Comparison of ENCODE assay signal across 8 cellular contexts in the genomic region with DNA sequence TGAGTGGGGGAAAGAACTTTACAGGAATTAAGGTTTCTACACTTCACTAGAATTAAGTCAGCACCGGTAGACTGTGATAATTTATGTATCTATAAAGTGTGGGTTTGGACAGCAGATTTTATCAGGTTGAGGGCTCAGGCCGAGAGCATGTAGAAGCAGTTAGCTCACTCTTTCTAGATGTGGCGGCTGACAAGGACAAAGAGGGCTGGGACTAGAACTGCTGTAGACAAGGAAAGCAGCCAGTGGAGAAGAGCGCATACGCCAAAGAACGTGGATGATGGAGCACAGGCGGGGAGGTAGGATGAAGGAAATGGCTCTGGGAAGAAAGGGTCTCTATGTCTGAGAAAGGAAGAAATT. TPM values are rescaled to one million over a fixed set of nuclear protein-coding genes. Genes with fewer than 3 reads are reported as not detected.
DNase-seq lines count a peak whose midpoint lies in the region; ATAC-seq and FAIRE-seq lines count a peak whose summit lies in the region.

No MANE protein-coding gene starts in this region.

- H3K27ac Mint-ChIP-seq in activated naive CD8-positive, alpha-beta T cell treated with anti-CD3 and anti-CD28 coated beads for 36 hours = peak overlapping the region; percentile 96

- peak; percentile 28 for DNase-seq in Ammon's horn (ENCODE audit: low spot score)
- DNase-seq in NCI-H146 (lab: John Stamatoyannopoulos, UW) = peak; percentile 59
- DNase-seq in activated naive CD8-positive, alpha-beta T cell treated with anti-CD3 and anti-CD28 coated beads for 36 hours = no peak
- peak; percentile 9 for DNase-seq in iPS DF 4.7 (ENCODE audit: extremely low read depth, low spot score)
- DNase-seq in stimulated activated CD4-positive, alpha-beta T cell treated with anti-CD3 and anti-CD28 coated beads, Interleukin-2, amount 100 ng/mL, for 24 hours = peak; percentile 18 to 38
- no peak for DNase-seq in urothelium cell line (ENCODE audit: low spot score)

- no peak for FAIRE-seq in urothelium cell line (lab: Jason Lieb, UNC)

- H3K27me3 Mint-ChIP-seq in activated naive CD8-positive, alpha-beta T cell treated with anti-CD3 and anti-CD28 coated beads for 36 hours = peaks cover 7% of the 10 kb centered on the region

- peaks cover 33% of the 10 kb centered on the region for H3K4me1 Mint-ChIP-seq in activated naive CD8-positive, alpha-beta T cell treated with anti-CD3 and anti-CD28 coated beads for 36 hours

- no peaks in the 10 kb centered on the region for H3K9me3 Mint-ChIP-seq in activated naive CD8-positive, alpha-beta T cell treated with anti-CD3 and anti-CD28 coated beads for 36 hours

- peaks cover 16% of the 10 kb centered on the region for H3K36me3 Mint-ChIP-seq in activated naive CD8-positive, alpha-beta T cell treated with anti-CD3 and anti-CD28 coated beads for 36 hours

- ATAC-seq in GM21423 (IDR thresholded peaks at IDR 0.05; ENCODE audit: unreplicated experiment) (peak; percentile 24), GM18511 (IDR thresholded peaks at IDR 0.05; ENCODE audit: unreplicated experiment) (no peak)

- H3K4me3 Mint-ChIP-seq in activated naive CD8-positive, alpha-beta T cell treated with anti-CD3 and anti-CD28 coated beads for 36 hours = peak overlapping the region; percentile 100

RNA-seq across cellular contexts. Expression of a gene that starts 0.5 kb away (rescaled TPM):
- 10 to 100 TPM; 44.9 to 47.0 TPM for total RNA-seq in activated naive CD8-positive, alpha-beta T cell treated with anti-CD3 and anti-CD28 coated beads for 36 hours

Comparison
In these comparisons a context has a peak if more than half of its experiments do, and no peak if none do; other contexts are left out.
1. DNase-seq: peak in Ammon's horn (single experiment), NCI-H146 (single experiment), iPS DF 4.7 (single experiment) and stimulated activated CD4-positive, alpha-beta T cell treated with anti-CD3 and anti-CD28 coated beads, Interleukin-2, amount 100 ng/mL, for 24 hours (2 of 2); none in activated naive CD8-positive, alpha-beta T cell treated with anti-CD3 and anti-CD28 coated beads for 36 hours (single experiment) and urothelium cell line (single experiment).